Comparison of ENCODE assay signal across 25 cellular contexts in genomic region chr7:98913612-98914011, GRCh38. TPM values are rescaled to one million over a fixed set of nuclear protein-coding genes. Genes with fewer than 3 reads are reported as not detected.
DNase-seq lines count a peak whose midpoint lies in the region; ATAC-seq and TF ChIP-seq lines count a peak whose summit lies in the region.
"Had no signal": no experiment of that assay in that cellular context is flagged by ENCODE, and none has a peak within 500 bp of the region (broad histone marks: within the 10 kb centered on the region; RNA-seq: fewer than 3 reads in every experiment).

No MANE protein-coding gene starts in this region.

- ATAC-seq in IMR-90 (ENCODE audit: low read depth): peak; percentile 56; the same call in 1 of the 2 replicates
- no peak for ATAC-seq in aorta (ENCODE audit: low FRiP score)
- ATAC-seq: HCT116; right lobe of liver; stimulated activated memory B cell treated with anti-CD40 and anti-IgM and Interleukin-4, amounts not matched to agents 10 μg/mL and 1 μg/mL and 100 μg/mL, for 72 hours; T-helper 17 cell had no signal

- CTCF ChIA-PET in IMR-90 (lab: Yijun Ruan, JAX): interaction anchor here (0.9 kb wide), 1 partner anchor 19 kb away, joined by 3 read pairs; no protein-coding TSS in a partner anchor

- H3K4me3 ChIP-seq in IMR-90 (ENCODE audit: insufficient read depth, low read depth, low read length) (no peak overlapping the region), astrocyte of the cerebellum (ENCODE audit: low read depth, low read length) (no peak overlapping the region), osteoblast (ENCODE audit: insufficient read depth, low read length) (no peak overlapping the region), uterus (no peak overlapping the region), aorta (ENCODE audit: low read length in 2 of 2) (no peak overlapping the region)
- H3K4me3 ChIP-seq: colonic mucosa, right lobe of liver, thyroid gland had no signal

- no peak overlapping the region for H2AFZ ChIP-seq in IMR-90 (replicated peaks; ENCODE audit: low read length, poor library complexity)
- H2AFZ ChIP-seq in osteoblast (ENCODE audit: low read length): no peak overlapping the region

- BruUV-seq in IMR-90 (replicated peaks; lab: Mats Ljungman, UMichigan): no TSS peak

- H3K18ac ChIP-seq in IMR-90 (ENCODE audit: low read depth, low read length): no peak overlapping the region

- H3K23ac ChIP-seq in IMR-90 (ENCODE audit: low read depth, low read length): no peak overlapping the region

- intact Hi-C loops in IMR-90 (cut with micrococcal nuclease) (no loop called here), uterus (cut with DNase I; ENCODE audit: low total_unique reads) (no loop called here), aorta (cut with DNase I) (no loop called here)
- intact Hi-C loops in activated CD4-positive, alpha-beta T cell treated with anti-CD3 and anti-CD28 coated beads, Interleukin-2, amount 10 ng/mL, durations not matched to agents 24 days and 14 days (cut with micrococcal nuclease): no loop called here

- H3K9me3 ChIP-seq in IMR-90 (ENCODE audit: control insufficient read depth, insufficient read depth, low read length) (no peaks in the 10 kb centered on the region), osteoblast (ENCODE audit: low read depth, low read length) (no peaks in the 10 kb centered on the region), uterus (no peaks in the 10 kb centered on the region), aorta (ENCODE audit: control insufficient read depth, low read length) (no peaks in the 10 kb centered on the region)
- H3K9me3 ChIP-seq: colonic mucosa, right lobe of liver, thyroid gland had no signal

- POLR2A ChIA-PET in IMR-90 (lab: Charles Lee; ENCODE audit: unreplicated experiment): no interaction called here

- DNase-seq in DMS 273 (lab: John Stamatoyannopoulos, UW; ENCODE audit: unreplicated experiment) (peak; percentile 18), DMS 273 treated with DMSO at 0.1 percent for 48 hours (lab: John Stamatoyannopoulos, UW) (no peak), IMR-90 (peak; percentile 71), astrocyte of the cerebellum (ENCODE audit: low read depth) (peak; percentile 3), osteoblast (ENCODE audit: insufficient read length, low spot score, missing footprints) (peak; percentile 82), uterus (no peak), aorta (no peak)
- no peak for DNase-seq in activated CD4-positive, alpha-beta T cell treated with anti-CD3 and anti-CD28 coated beads, Interleukin-2, amount 10 ng/mL, durations not matched to agents 24 days and 14 days
- DNase-seq: activated CD4-positive, alpha-beta T cell treated with anti-CD3 and anti-CD28 coated beads, Interleukin-2, amount 50 U/mL, for 4 hours; activated naive CD4-positive, alpha-beta T cell; anterior cingulate cortex; colonic mucosa; foreskin melanocyte; MV-4-11; NCI-H69; right lobe of liver; SIG-M5; T-helper 17 cell; WERI-Rb-1 had no signal

- no peak overlapping the region for H3K27ac Mint-ChIP-seq in activated CD4-positive, alpha-beta T cell treated with anti-CD3 and anti-CD28 coated beads, Interleukin-2, amount 10 ng/mL, durations not matched to agents 24 days and 14 days
- H3K27ac Mint-ChIP-seq: stimulated activated memory B cell treated with anti-CD40 and anti-IgM and Interleukin-4, amounts not matched to agents 10 μg/mL and 1 μg/mL and 100 μg/mL, for 72 hours; T-helper 17 cell had no signal

- H4K5ac ChIP-seq in IMR-90 (ENCODE audit: low read depth, low read length): no peak overlapping the region

- H3K79me2 ChIP-seq in osteoblast (ENCODE audit: insufficient read depth, low read length): no peaks in the 10 kb centered on the region

- H2BK120ac ChIP-seq in IMR-90 (ENCODE audit: low read depth, low read length): no peak overlapping the region

- peaks cover 5 to 12% of the 10 kb centered on the region in 2 experiments for H3K79me1 ChIP-seq in IMR-90 (ENCODE audit: low read depth in 1 of 2, low read length in 2 of 2)

- H3K4me1 ChIP-seq in IMR-90 (ENCODE audit: control insufficient read depth, insufficient read depth, low read length): no peaks in the 10 kb centered on the region
- H3K4me1 ChIP-seq in osteoblast (ENCODE audit: insufficient read depth, low read length): peaks cover 4% of the 10 kb centered on the region
- H3K4me1 ChIP-seq in uterus: no peaks in the 10 kb centered on the region
- H3K4me1 ChIP-seq in aorta (ENCODE audit: control insufficient read depth in 1 of 2, insufficient read depth in 2 of 2, low read length in 2 of 2): no peaks in the 10 kb centered on the region
- H3K4me1 ChIP-seq: colonic mucosa, right lobe of liver, thyroid gland had no signal

- in situ Hi-C loops in IMR-90 (cut with MboI; ENCODE audit: low sequenced_read_pairs) (no loop called here), astrocyte of the cerebellum (cut with HindIII; ENCODE audit: low sequenced_read_pairs) (no loop called here)

- H3K4me3 Mint-ChIP-seq in activated CD4-positive, alpha-beta T cell treated with anti-CD3 and anti-CD28 coated beads, Interleukin-2, amount 10 ng/mL, durations not matched to agents 24 days and 14 days: no peak overlapping the region
- H3K4me3 Mint-ChIP-seq: CD14-positive monocyte; stimulated activated memory B cell treated with anti-CD40 and anti-IgM and Interleukin-4, amounts not matched to agents 10 μg/mL and 1 μg/mL and 100 μg/mL, for 72 hours; T-helper 17 cell had no signal

- TF ChIP-seq POLR2A in IMR-90 (IDR thresholded peaks at IDR 0.05; ENCODE audit: low read depth, low read length) (no peak), uterus (IDR thresholded peaks at IDR 0.05) (no peak)

- peaks cover 67% of the 10 kb centered on the region for H3K36me3 ChIP-seq in IMR-90 (ENCODE audit: control insufficient read depth, insufficient read depth, low read length)
- peaks cover 79% of the 10 kb centered on the region for H3K36me3 ChIP-seq in osteoblast (ENCODE audit: insufficient read depth, low read length)
- H3K36me3 ChIP-seq in uterus: no peaks in the 10 kb centered on the region
- peaks cover 14 to 18% of the 10 kb centered on the region in 2 donors for H3K36me3 ChIP-seq in aorta (ENCODE audit: control insufficient read depth in 1 of 2, insufficient read depth in 2 of 2, low read length in 1 of 2)

- no peaks in the 10 kb centered on the region for H3K9me3 Mint-ChIP-seq in activated CD4-positive, alpha-beta T cell treated with anti-CD3 and anti-CD28 coated beads, Interleukin-2, amount 10 ng/mL, durations not matched to agents 24 days and 14 days
- H3K9me3 Mint-ChIP-seq: CD14-positive monocyte; stimulated activated memory B cell treated with anti-CD40 and anti-IgM and Interleukin-4, amounts not matched to agents 10 μg/mL and 1 μg/mL and 100 μg/mL, for 72 hours had no signal

- H3K56ac ChIP-seq in IMR-90 (ENCODE audit: extremely low read depth, insufficient read depth, low read length): no peak overlapping the region

- H3K4me2 ChIP-seq in IMR-90 (ENCODE audit: low read depth, low read length): no peak overlapping the region
- no peak overlapping the region for H3K4me2 ChIP-seq in osteoblast (ENCODE audit: insufficient read depth, low read length)

- H3K27me3 ChIP-seq in IMR-90 (ENCODE audit: control insufficient read depth, insufficient read depth, low read length) (no peaks in the 10 kb centered on the region), osteoblast (ENCODE audit: insufficient read depth, low read length) (no peaks in the 10 kb centered on the region), uterus (no peaks in the 10 kb centered on the region), aorta (ENCODE audit: control insufficient read depth in 1 of 2, insufficient read depth in 2 of 2, low read length in 1 of 2) (no peaks in the 10 kb centered on the region)
- H3K27me3 ChIP-seq: colonic mucosa, right lobe of liver, thyroid gland had no signal

- H2BK5ac ChIP-seq in IMR-90 (ENCODE audit: low read depth, low read length, poor library complexity, severe bottlenecking): no peak overlapping the region

- no peak overlapping the region for H2AK9ac ChIP-seq in IMR-90 (replicated peaks; ENCODE audit: low read depth, low read length, poor library complexity)

- dilution Hi-C loops in IMR-90 (cut with HindIII; ENCODE audit: low sequenced_read_pairs, unreplicated experiment): no loop called here

- no peak overlapping the region for H2AK5ac ChIP-seq in IMR-90 (ENCODE audit: low read depth, low read length)

- H4K91ac ChIP-seq in IMR-90 (ENCODE audit: insufficient read depth, low read depth, low read length): no peak overlapping the region

- no peak for TF ChIP-seq RAD21 in IMR-90 (IDR thresholded peaks at IDR 0.05; ENCODE audit: low read length)

- H3K27me3 Mint-ChIP-seq in activated CD4-positive, alpha-beta T cell treated with anti-CD3 and anti-CD28 coated beads, Interleukin-2, amount 10 ng/mL, durations not matched to agents 24 days and 14 days: no peaks in the 10 kb centered on the region
- H3K27me3 Mint-ChIP-seq: stimulated activated memory B cell treated with anti-CD40 and anti-IgM and Interleukin-4, amounts not matched to agents 10 μg/mL and 1 μg/mL and 100 μg/mL, for 72 hours; T-helper 17 cell had no signal

- no peak overlapping the region for H4K8ac ChIP-seq in IMR-90 (ENCODE audit: low read depth in 2 of 2, low read length in 2 of 2)

- H3K14ac ChIP-seq in IMR-90 (replicated peaks; ENCODE audit: low read depth, low read length): no peak overlapping the region

- no peak overlapping the region for H3K27ac ChIP-seq in IMR-90 (ENCODE audit: insufficient read depth, low read length)
- H3K27ac ChIP-seq in osteoblast (ENCODE audit: low read depth, low read length): no peak overlapping the region
- no peak overlapping the region for H3K27ac ChIP-seq in uterus
- no peak overlapping the region for H3K27ac ChIP-seq in aorta (ENCODE audit: low read depth in 1 of 2, low read length in 2 of 2)
- H3K27ac ChIP-seq: 22Rv1, colonic mucosa, right lobe of liver, WERI-Rb-1 had no signal

- H4K20me1 ChIP-seq in IMR-90 (ENCODE audit: insufficient read depth, low read length) (peaks cover 6% of the 10 kb centered on the region; the same call in 1 of the 2 replicates), osteoblast (ENCODE audit: insufficient read depth, low read length) (peaks cover 4% of the 10 kb centered on the region)

- peak; percentile 22; the same call in 1 of the 2 replicates for TF ChIP-seq CTCF in IMR-90 (conservative IDR thresholded peaks at IDR 0.05; ENCODE audit: low read depth, low read length)
- no peak for TF ChIP-seq CTCF in astrocyte of the cerebellum (IDR thresholded peaks at IDR 0.05; ENCODE audit: low read depth, low read length, missing control alignments)
- TF ChIP-seq CTCF in osteoblast (IDR thresholded peaks at IDR 0.05; ENCODE audit: extremely low read depth, low read depth, low read length): peak; percentile 20
- no peak for TF ChIP-seq CTCF in uterus (IDR thresholded peaks at IDR 0.05)

- H3K9me1 ChIP-seq in IMR-90 (ENCODE audit: insufficient read depth, low read length): peaks cover 3% of the 10 kb centered on the region; the same call in 1 of the 2 replicates

- H2BK20ac ChIP-seq in IMR-90 (ENCODE audit: low read depth, low read length): no peak overlapping the region

- peaks cover 56% of the 10 kb centered on the region for H3K36me3 Mint-ChIP-seq in activated CD4-positive, alpha-beta T cell treated with anti-CD3 and anti-CD28 coated beads, Interleukin-2, amount 10 ng/mL, durations not matched to agents 24 days and 14 days (ENCODE audit: low read depth)

- no peaks in the 10 kb centered on the region for H3K4me1 Mint-ChIP-seq in activated CD4-positive, alpha-beta T cell treated with anti-CD3 and anti-CD28 coated beads, Interleukin-2, amount 10 ng/mL, durations not matched to agents 24 days and 14 days
- H3K4me1 Mint-ChIP-seq: CD14-positive monocyte; stimulated activated memory B cell treated with anti-CD40 and anti-IgM and Interleukin-4, amounts not matched to agents 10 μg/mL and 1 μg/mL and 100 μg/mL, for 72 hours had no signal

- no peak overlapping the region for H3K9ac ChIP-seq in IMR-90 (ENCODE audit: low read depth, low read length)

- H3K4ac ChIP-seq in IMR-90 (ENCODE audit: low read depth, low read length): no peak overlapping the region

- no peak overlapping the region for H2BK15ac ChIP-seq in IMR-90 (ENCODE audit: low read depth, low read length)

RNA-seq across cellular contexts. Expression of gene TRRAP, which starts 35.3 kb away (rescaled TPM):
- 12.5 TPM in 2 replicates for total RNA-seq in IMR-90 (2012; rRNA removed)
- 18.1 and 18.8 TPM in 2 replicates for polyA plus RNA-seq in IMR-90 (2012; rRNA removed)
- 10.8 and 13.2 TPM in 2 replicates for polyA plus RNA-seq in IMR-90 (2012; cell fraction: cytosol; rRNA removed)
- polyA plus RNA-seq in IMR-90 (2012; cell fraction: nucleus; rRNA removed; ENCODE audit: low replicate concordance): 28.4 and 30.9 TPM in 2 replicates
- total RNA-seq in osteoblast: 16.5 and 17.7 TPM in 2 replicates
- 62.7 and 65.1 TPM in 2 replicates for total RNA-seq in activated CD4-positive, alpha-beta T cell treated with anti-CD3 and anti-CD28 coated beads, Interleukin-2, amount 10 ng/mL, durations not matched to agents 24 days and 14 days
- total RNA-seq in uterus: 10 to 100 TPM; 19.7 to 62.3 (median 31.1) TPM
- total RNA-seq in aorta: 10 to 100 TPM; 36.7 to 41.9 TPM
- 1 to 10 TPM; 2.4 to 9.6 TPM for polyA plus RNA-seq in aorta

RNA-seq across cellular contexts. Expression of gene TMEM130, which starts 43.8 kb away (rescaled TPM):
- 1.1 and 1.4 TPM in 2 replicates for total RNA-seq in IMR-90 (2012; rRNA removed)
- polyA plus RNA-seq in IMR-90 (2012; rRNA removed): 13.5 and 14.8 TPM in 2 replicates
- 17.4 and 22.2 TPM in 2 replicates for polyA plus RNA-seq in IMR-90 (2012; cell fraction: cytosol; rRNA removed)
- 14.2 and 24.0 TPM in 2 replicates for polyA plus RNA-seq in IMR-90 (2012; cell fraction: nucleus; rRNA removed; ENCODE audit: low replicate concordance)
- total RNA-seq in osteoblast: 0.88 and 1.1 TPM in 2 replicates
- 0.66 TPM in 1 of 2 replicates, not detected in the other for total RNA-seq in activated CD4-positive, alpha-beta T cell treated with anti-CD3 and anti-CD28 coated beads, Interleukin-2, amount 10 ng/mL, durations not matched to agents 24 days and 14 days
- 1 to 10 TPM in 2 of 4 donors, not detected in 2; 3.5 to 3.9 TPM for total RNA-seq in uterus
- 10 to 100 TPM; 15.3 to 20.8 TPM for total RNA-seq in aorta
- 10 to 100 TPM in 1 of 2 donors, 1 to 10 TPM in 1; 9.1 to 43.6 TPM for polyA plus RNA-seq in aorta
- total RNA-seq: myocyte, right lobe of liver had no signal
- polyA plus RNA-seq: CD14-positive monocyte had no signal

Comparison
In these comparisons a context has a peak if more than half of its experiments do, and no peak if none do; other contexts are left out.
1. DNase-seq: peak in DMS 273 (single experiment), IMR-90 (single experiment), astrocyte of the cerebellum (single experiment) and osteoblast (single experiment); none in DMS 273 treated with DMSO at 0.1 percent for 48 hours (single experiment), activated CD4-positive, alpha-beta T cell treated with anti-CD3 and anti-CD28 coated beads, Interleukin-2, amount 10 ng/mL, durations not matched to agents 24 days and 14 days (single experiment), uterus (0 of 2) and aorta (0 of 2).
2. CTCF ChIP-seq: peak in IMR-90 (single experiment) and osteoblast (single experiment); none in astrocyte of the cerebellum (single experiment) and uterus (0 of 4).